In genomic region chr2:128357561-128358370, GRCh38 we compare ENCODE assay signal across 19 cellular contexts. TPM values are rescaled to one million over a fixed set of nuclear protein-coding genes. Genes with fewer than 3 reads are reported as not detected.
DNase-seq lines count a peak whose midpoint lies in the region; ATAC-seq and TF ChIP-seq lines count a peak whose summit lies in the region.
"Had no signal": no experiment of that assay in that cellular context is flagged by ENCODE, and none has a peak within 500 bp of the region (broad histone marks: within the 10 kb centered on the region; RNA-seq: fewer than 3 reads in every experiment).

No MANE protein-coding gene starts in this region.

- no peak overlapping the region for H3K27ac ChIP-seq in lung (ENCODE audit: low read depth in 1 of 2, low read length in 1 of 2)
- no peak overlapping the region for H3K27ac ChIP-seq in testis
- H3K27ac ChIP-seq: BLaER1 treated with 17β-estradiol and CSF1 and Interleukin-3, amounts not matched to agents 10 nM and 100 nM had no signal

- no peak for TF ChIP-seq POLR2A in testis (IDR thresholded peaks at IDR 0.05)

- no peak overlapping the region for H3K4me3 Mint-ChIP-seq in activated T-cell treated with anti-CD3 and anti-CD28 coated beads, Interleukin-2, amount 50 U/mL, for 24 hours
- H3K4me3 Mint-ChIP-seq: GM23338 had no signal

- no peak overlapping the region for H3K27ac Mint-ChIP-seq in activated T-cell treated with anti-CD3 and anti-CD28 coated beads, Interleukin-2, amount 50 U/mL, for 24 hours
- H3K27ac Mint-ChIP-seq: GM23338 had no signal

- TF ChIP-seq CTCF in lung (IDR thresholded peaks at IDR 0.05; ENCODE audit: control extremely low read depth, extremely low read depth) = no peak
- TF ChIP-seq CTCF in testis (IDR thresholded peaks at IDR 0.05) = no peak

- H3K4me1 ChIP-seq in lung (ENCODE audit: control insufficient read depth in 2 of 2, insufficient read depth in 2 of 2, low read length in 2 of 2) (peaks cover 0 to 5% of the 10 kb centered on the region in 2 donors), testis (peaks cover 10% of the 10 kb centered on the region)
- H3K4me1 ChIP-seq: BLaER1 treated with 17β-estradiol and CSF1 and Interleukin-3, amounts not matched to agents 10 nM and 100 nM had no signal

- peak; percentile 2 for DNase-seq in activated T-cell treated with anti-CD3 and anti-CD28 coated beads, Interleukin-2, amount 50 U/mL, for 24 hours
- DNase-seq in activated T-cell treated with anti-CD3 and anti-CD28 coated beads, Interleukin-2, amount 50 U/mL, for 1 hour = no peak
- peak; percentile 23 for DNase-seq in activated CD8-positive, alpha-beta memory T cell treated with anti-CD3 and anti-CD28 coated beads, Interleukin-2, amount 50 U/mL, for 48 hours
- DNase-seq in lung (ENCODE audit: low spot score) (peak; percentile 18), testis (peak; percentile 9), NCI-H226 (no peak), CD1c-positive myeloid dendritic cell (ENCODE audit: extremely low spot score) (no peak)
- DNase-seq in stimulated activated naive CD4-positive, alpha-beta T cell (lab: John Stamatoyannopoulos, UW) = no peak
- DNase-seq: DMS 273 treated with DMSO at 0.1 percent for 48 hours, GF-D8, MV-4-11, NCI-H1417, NCI-H1930, NCI-H446, NCI-H69, OCI-M1 had no signal

- no peaks in the 10 kb centered on the region for H3K36me3 ChIP-seq in lung (ENCODE audit: control insufficient read depth in 2 of 2, insufficient read depth in 2 of 2, low read length in 2 of 2)
- no peaks in the 10 kb centered on the region for H3K36me3 ChIP-seq in testis (ENCODE audit: low read depth, missing control alignments)
- H3K36me3 ChIP-seq: BLaER1 treated with 17β-estradiol and CSF1 and Interleukin-3, amounts not matched to agents 10 nM and 100 nM had no signal

- H3K27me3 Mint-ChIP-seq in activated T-cell treated with anti-CD3 and anti-CD28 coated beads, Interleukin-2, amount 50 U/mL, for 24 hours = no peaks in the 10 kb centered on the region

- no peak for ATAC-seq in lung (ENCODE audit: insufficient read depth, low FRiP score)
- ATAC-seq: GM23338, K562 had no signal

- WGBS in lung, 2 donors = 87 to 88% methylated on average over 12 of the region's 12 CpGs
- 88 to 93% methylated on average over 12 of the region's 12 CpGs for WGBS in testis, 2 donors

- H3K4me1 Mint-ChIP-seq in activated T-cell treated with anti-CD3 and anti-CD28 coated beads, Interleukin-2, amount 50 U/mL, for 24 hours (ENCODE audit: low read depth) = no peaks in the 10 kb centered on the region

- H3K27me3 ChIP-seq in lung (ENCODE audit: control insufficient read depth, insufficient read depth) (no peaks in the 10 kb centered on the region), testis (no peaks in the 10 kb centered on the region)
- H3K27me3 ChIP-seq: BLaER1 treated with 17β-estradiol and CSF1 and Interleukin-3, amounts not matched to agents 10 nM and 100 nM had no signal

- H3K36me3 Mint-ChIP-seq in activated T-cell treated with anti-CD3 and anti-CD28 coated beads, Interleukin-2, amount 50 U/mL, for 24 hours (ENCODE audit: low read depth) = no peaks in the 10 kb centered on the region

- H3K9me3 ChIP-seq in lung (ENCODE audit: control insufficient read depth in 2 of 2, insufficient read depth in 1 of 2, low read length in 1 of 2) = peaks cover 0 to 2% of the 10 kb centered on the region in 2 donors
- no peaks in the 10 kb centered on the region for H3K9me3 ChIP-seq in testis

- H3K4me3 ChIP-seq in lung = no peak overlapping the region
- no peak overlapping the region for H3K4me3 ChIP-seq in testis
- H3K4me3 ChIP-seq: BLaER1 treated with 17β-estradiol and CSF1 and Interleukin-3, amounts not matched to agents 10 nM and 100 nM; GM23338; K562 had no signal

- intact Hi-C loops in testis (cut with DNase I; ENCODE audit: low total_unique reads) = no loop called here

- no peaks in the 10 kb centered on the region for H3K9me3 Mint-ChIP-seq in activated T-cell treated with anti-CD3 and anti-CD28 coated beads, Interleukin-2, amount 50 U/mL, for 24 hours

RNA-seq across cellular contexts. Expression of gene HS6ST1, which starts 39.1 kb away (rescaled TPM):
- 10 to 100 TPM; 27.1 to 37.7 TPM for total RNA-seq in lung
- polyA plus RNA-seq in lung = 10 to 100 TPM; 15.1 to 31.0 TPM
- 100 to 1,000 TPM; 143 to 203 TPM for total RNA-seq in testis
- 58.7 TPM for polyA plus RNA-seq in testis (ENCODE audit: insufficient read depth, low read depth, low replicate concordance)

Comparison
In these comparisons a context has a peak if more than half of its experiments do, and no peak if none do; other contexts are left out.
1. DNase-seq: peak in activated T-cell treated with anti-CD3 and anti-CD28 coated beads, Interleukin-2, amount 50 U/mL, for 24 hours (single experiment), activated CD8-positive, alpha-beta memory T cell treated with anti-CD3 and anti-CD28 coated beads, Interleukin-2, amount 50 U/mL, for 48 hours (single experiment), lung (single experiment) and testis (single experiment); none in activated T-cell treated with anti-CD3 and anti-CD28 coated beads, Interleukin-2, amount 50 U/mL, for 1 hour (single experiment), stimulated activated naive CD4-positive, alpha-beta T cell (0 of 6), NCI-H226 (single experiment) and CD1c-positive myeloid dendritic cell (single experiment).